Comparison of ENCODE assay signal across 8 cellular contexts in genomic region chr11:93783767-93784151, GRCh38. TPM values are rescaled to one million over a fixed set of nuclear protein-coding genes. Genes with fewer than 3 reads are reported as not detected.
DNase-seq lines count a peak whose midpoint lies in the region; ATAC-seq and TF ChIP-seq lines count a peak whose summit lies in the region.

No MANE protein-coding gene starts in this region.

- no peak for TF ChIP-seq EP300 in sigmoid colon (IDR thresholded peaks at IDR 0.05)

- ATAC-seq in GM19324 (IDR thresholded peaks at IDR 0.05; ENCODE audit: low FRiP score, unreplicated experiment) (peak; percentile 61), HG02943 (IDR thresholded peaks at IDR 0.05; ENCODE audit: low read depth, unreplicated experiment) (peak; percentile 47), T-helper 17 cell (peak; percentile 24)

- H3K4me1 Mint-ChIP-seq in T-helper 17 cell (peaks cover 31% of the 10 kb centered on the region), glutamatergic neuron (ENCODE audit: low read depth, unreplicated experiment) (peaks cover 6% of the 10 kb centered on the region)

- H3K27me3 Mint-ChIP-seq in T-helper 17 cell (no peaks in the 10 kb centered on the region), glutamatergic neuron (ENCODE audit: unreplicated experiment) (peaks cover 4% of the 10 kb centered on the region)

- 0 to 1% methylated on average over 11 of the region's 11 CpGs for WGBS in sigmoid colon, 2 donors

- peak; percentile 41 for TF ChIP-seq CTCF in glutamatergic neuron (IDR thresholded peaks at IDR 0.05; ENCODE audit: partially characterized antibody, unreplicated experiment)
- TF ChIP-seq CTCF in sigmoid colon (IDR thresholded peaks at IDR 0.05), result peak in 2 of 4 experiments; percentile 12 to 29

- H3K9me3 Mint-ChIP-seq in glutamatergic neuron (ENCODE audit: unreplicated experiment), result peaks cover 9% of the 10 kb centered on the region

- H3K36me3 ChIP-seq in sigmoid colon, result peaks cover 0 to 11% (median 0%) of the 10 kb centered on the region in 4 donors

- DNase-seq in T-helper 17 cell (no peak), glutamatergic neuron (no peak), sigmoid colon (no peak), GM03348 (ENCODE audit: low spot score) (no peak), NCI-H1930 (lab: John Stamatoyannopoulos, UW) (no peak), NCI-H345 treated with DMSO at 0.1 percent for 48 hours (lab: John Stamatoyannopoulos, UW; ENCODE audit: unreplicated experiment) (no peak)

- intact Hi-C loops in sigmoid colon (cut with DNase I), result loop anchor here (2.0 to 10.0 kb wide), 3 partner anchors 43 to 345 kb away; partner anchors contain the start of genes C11orf54, CEP295, PANX1 and TAF1D

- H3K4me3 Mint-ChIP-seq in T-helper 17 cell (peak overlapping the region; percentile 98), glutamatergic neuron (ENCODE audit: unreplicated experiment) (peak overlapping the region; percentile 99)

- peak overlapping the region; percentile 93 to 98 (median 96) for H3K27ac ChIP-seq in sigmoid colon

- H3K27ac Mint-ChIP-seq in T-helper 17 cell (peak overlapping the region; percentile 96), glutamatergic neuron (ENCODE audit: unreplicated experiment) (peak overlapping the region; percentile 97)

- peaks cover 0 to 39% (median 37%) of the 10 kb centered on the region in 4 donors for H3K4me1 ChIP-seq in sigmoid colon

- H3K4me3 ChIP-seq in sigmoid colon, result peak overlapping the region; percentile 72 to 97 (median 88)

- H3K36me3 Mint-ChIP-seq in T-helper 17 cell (ENCODE audit: low read depth), result no peaks in the 10 kb centered on the region
- H3K36me3 Mint-ChIP-seq in glutamatergic neuron (ENCODE audit: unreplicated experiment), result no peaks in the 10 kb centered on the region

- TF ChIP-seq POLR2A in sigmoid colon (IDR thresholded peaks at IDR 0.05), result no peak

- no peaks in the 10 kb centered on the region for H3K9me3 ChIP-seq in T-helper 17 cell (ENCODE audit: control insufficient read depth, low read length, poor library complexity, severe bottlenecking)
- H3K9me3 ChIP-seq in sigmoid colon, result no peaks in the 10 kb centered on the region

- no peaks in the 10 kb centered on the region for H3K27me3 ChIP-seq in sigmoid colon

RNA-seq across cellular contexts. Expression of gene MED17, which starts 0.3 kb away (rescaled TPM):
- total RNA-seq in T-helper 17 cell, result 10 to 100 TPM; 58.5 to 61.8 TPM
- total RNA-seq in glutamatergic neuron (ENCODE audit: unreplicated experiment), result 73.0 TPM
- 10 to 100 TPM; 19.9 to 28.9 (median 23.9) TPM for total RNA-seq in sigmoid colon
- polyA plus RNA-seq in sigmoid colon, result 10 to 100 TPM in 1 of 3 donors, 1 to 10 TPM in 2; 7.2 to 12.8 (median 9.7) TPM

RNA-seq across cellular contexts. Expression of gene C11orf54, which starts 42.3 kb away (rescaled TPM):
- total RNA-seq in T-helper 17 cell, result 10 to 100 TPM; 12.1 to 13.9 TPM
- 19.5 TPM for total RNA-seq in glutamatergic neuron (ENCODE audit: unreplicated experiment)
- 10 to 100 TPM; 34.9 to 56.0 (median 45.2) TPM for total RNA-seq in sigmoid colon
- 10 to 100 TPM; 23.7 to 82.8 (median 43.8) TPM for polyA plus RNA-seq in sigmoid colon

RNA-seq across cellular contexts. Expression of gene TAF1D, which starts 42.5 kb away (rescaled TPM):
- 100 to 1,000 TPM; 129 to 143 TPM for total RNA-seq in T-helper 17 cell
- total RNA-seq in glutamatergic neuron (ENCODE audit: unreplicated experiment), result 71.9 TPM
- total RNA-seq in sigmoid colon, result 100 to 1,000 TPM in 1 of 4 donors, 10 to 100 TPM in 3; 89.2 to 111 (median 94.4) TPM
- 10 to 100 TPM; 22.4 to 87.3 (median 68.5) TPM for polyA plus RNA-seq in sigmoid colon
